In the genomic region with DNA sequence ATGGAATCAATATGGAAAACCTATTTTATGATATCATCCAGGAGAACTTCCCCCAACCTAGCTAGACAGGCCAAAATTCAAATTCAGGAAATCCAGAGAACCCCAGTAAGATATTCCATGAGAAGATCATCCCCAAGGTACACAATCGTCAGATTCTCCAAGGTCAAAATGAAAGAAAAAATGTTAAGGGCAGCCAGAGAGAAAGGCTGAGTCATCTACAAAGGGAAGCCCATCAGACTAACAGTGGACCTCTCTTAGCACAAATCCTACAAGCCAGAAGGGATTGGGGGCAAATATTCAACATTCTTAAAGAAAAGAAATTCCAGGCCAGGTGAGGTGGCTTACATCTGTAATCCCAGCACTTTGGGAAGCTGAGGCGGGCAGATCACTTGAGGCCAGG, we compare ENCODE assay signal across 1 cellular context.
TF ChIP-seq lines count a peak whose summit lies in the region.

No MANE protein-coding gene starts in this region.

TF ChIP-seq in K562, 482 proteins besides CTCF, POLR2A, EP300 and RAD21:
- TF ChIP-seq NFE2 (IDR thresholded peaks at IDR 0.05; ENCODE audit: low read depth) (peak; percentile 45; the same call in 1 of the 2 replicates), ZNF316 (IDR thresholded peaks at IDR 0.05) (peak; percentile 60), MAFG (tag; conservative IDR thresholded peaks at IDR 0.05) (peak; percentile 53), NFE2L1 (tag; IDR thresholded peaks at IDR 0.05; ENCODE audit: borderline replicate concordance, low read depth) (0 out of 2 replicates have a peak, but pooled peaks have one; percentile 18), C11orf30 (IDR thresholded peaks at IDR 0.05; ENCODE audit: low read depth) (peak; percentile 54; the same call in 1 of the 2 replicates), MAFF (IDR thresholded peaks at IDR 0.05; ENCODE audit: low read length) (0 out of 2 replicates have a peak, but pooled peaks have one; percentile 10)
